Comparison of ENCODE assay signal across 8 cellular contexts in genomic region chr13:26186995-26187394, GRCh38. TPM values are rescaled to one million over a fixed set of nuclear protein-coding genes. Genes with fewer than 3 reads are reported as not detected.
DNase-seq lines count a peak whose midpoint lies in the region; ATAC-seq and TF ChIP-seq lines count a peak whose summit lies in the region.

No MANE protein-coding gene starts in this region.

- no peaks in the 10 kb centered on the region for H3K36me3 ChIP-seq in CD4-positive, CD25-positive, alpha-beta regulatory T cell (ENCODE audit: control insufficient read depth, insufficient read depth, low read length)
- no peaks in the 10 kb centered on the region for H3K36me3 ChIP-seq in neural cell (ENCODE audit: insufficient read depth, low read length)

- H3K9me3 ChIP-seq in CD4-positive, CD25-positive, alpha-beta regulatory T cell (ENCODE audit: control insufficient read depth in 2 of 2, low read length in 2 of 2), result no peaks in the 10 kb centered on the region
- H3K9me3 ChIP-seq in neural cell (ENCODE audit: low read length), result no peaks in the 10 kb centered on the region

- no peaks in the 10 kb centered on the region for H3K36me3 Mint-ChIP-seq in CD4-positive, CD25-positive, alpha-beta regulatory T cell

- peak overlapping the region; percentile 92 to 95 (median 93) for H3K27ac Mint-ChIP-seq in CD4-positive, CD25-positive, alpha-beta regulatory T cell

- no peaks in the 10 kb centered on the region for H3F3A ChIP-seq in neural cell (ENCODE audit: insufficient read depth, low read length, poor library complexity, severe bottlenecking)

- no peaks in the 10 kb centered on the region for H3K27me3 ChIP-seq in CD4-positive, CD25-positive, alpha-beta regulatory T cell (ENCODE audit: control insufficient read depth, insufficient read depth, low read length)
- H3K27me3 ChIP-seq in dorsolateral prefrontal cortex, result no peaks in the 10 kb centered on the region
- H3K27me3 ChIP-seq in neural cell (ENCODE audit: insufficient read depth, low read depth, low read length), result no peaks in the 10 kb centered on the region

- H3K9ac ChIP-seq in neural cell (ENCODE audit: low read length), result no peak overlapping the region

- H3K27me3 Mint-ChIP-seq in CD4-positive, CD25-positive, alpha-beta regulatory T cell, result peaks cover 4% of the 10 kb centered on the region

- DNase-seq in CD4-positive, CD25-positive, alpha-beta regulatory T cell, result peak in 1 of 3 donors; percentile 13
- DNase-seq in NOMO-1 treated with dmso at 0.1 percent for 144 hours (lab: John Stamatoyannopoulos, UW; ENCODE audit: unreplicated experiment), result peak; percentile 1
- DNase-seq in dorsolateral prefrontal cortex, result peak in 1 of 10 donors; percentile 7
- DNase-seq in NCI-H2171 treated with DMSO at 0.1 percent for 48 hours (lab: John Stamatoyannopoulos, UW), result no peak
- no peak for DNase-seq in NCI-H1436 treated with DMSO at 0.1 percent for 48 hours (lab: John Stamatoyannopoulos, UW)
- no peak for DNase-seq in SHP77 (lab: John Stamatoyannopoulos, UW)

- no peaks in the 10 kb centered on the region for H3K79me2 ChIP-seq in neural cell (replicated peaks; ENCODE audit: insufficient read depth, low read length)

- H3K4me1 Mint-ChIP-seq in CD4-positive, CD25-positive, alpha-beta regulatory T cell, result peaks cover 5 to 29% (median 19%) of the 10 kb centered on the region in 4 donors

- no peak overlapping the region for H2AFZ ChIP-seq in neural cell (ENCODE audit: low read depth, low read length)

- TF ChIP-seq RAD21 in neural cell (conservative IDR thresholded peaks at IDR 0.05), result no peak

- intact Hi-C loops in dorsolateral prefrontal cortex (cut with DNase I), result loop anchor here (1.0 to 10.0 kb wide), 7 partner anchors 34 to 748 kb away; partner anchors contain the start of genes CDK8 (in 2 of the 2) and RNF6 (in 1 of the 2)

- no peak for TF ChIP-seq CTCF in dorsolateral prefrontal cortex (IDR thresholded peaks at IDR 0.05 in 54 of 56, conservative IDR thresholded peaks at IDR 0.05 in 2 of 56; ENCODE audit: low read depth in 1 of 56, partially characterized antibody in 56 of 56)
- TF ChIP-seq CTCF in neural cell (IDR thresholded peaks at IDR 0.05; ENCODE audit: poor library complexity, severe bottlenecking), result no peak

- no peaks in the 10 kb centered on the region for H3K9me3 Mint-ChIP-seq in CD4-positive, CD25-positive, alpha-beta regulatory T cell

- no peaks in the 10 kb centered on the region for H4K20me1 ChIP-seq in neural cell (ENCODE audit: insufficient read depth)

- peak overlapping the region; percentile 26 for H3K4me3 ChIP-seq in CD4-positive, CD25-positive, alpha-beta regulatory T cell (ENCODE audit: low read depth, low read length)
- H3K4me3 ChIP-seq in dorsolateral prefrontal cortex (peak overlapping the region; percentile 51 to 84 (median 70)), neural cell (ENCODE audit: low read length) (peak overlapping the region; percentile 46)

- H3K27ac ChIP-seq in CD4-positive, CD25-positive, alpha-beta regulatory T cell (ENCODE audit: insufficient read depth, low read length, poor library complexity, severe bottlenecking), result peak overlapping the region; percentile 81
- H3K27ac ChIP-seq in dorsolateral prefrontal cortex (peak overlapping the region in 43 of 59 donors; percentile 3 to 91 (median 82)), neural cell (ENCODE audit: low read length) (no peak overlapping the region)

- no peak for TF ChIP-seq EP300 in neural cell (conservative IDR thresholded peaks at IDR 0.05; ENCODE audit: poor library complexity, severe bottlenecking)

- peak overlapping the region; percentile 92 to 98 (median 95) for H3K4me3 Mint-ChIP-seq in CD4-positive, CD25-positive, alpha-beta regulatory T cell

- peaks cover 17% of the 10 kb centered on the region for H3K4me1 ChIP-seq in CD4-positive, CD25-positive, alpha-beta regulatory T cell (ENCODE audit: control insufficient read depth, insufficient read depth, low read length, poor library complexity, severe bottlenecking)

- no peaks in the 10 kb centered on the region for H3K9me2 ChIP-seq in neural cell (ENCODE audit: insufficient read depth, low read length)

- no peak for ATAC-seq in CD4-positive, CD25-positive, alpha-beta regulatory T cell (ENCODE audit: low read depth in 2 of 2)
- no peak for ATAC-seq in HG02610 (IDR thresholded peaks at IDR 0.05; ENCODE audit: unreplicated experiment)

- no peak overlapping the region for H3K4me2 ChIP-seq in neural cell (ENCODE audit: low read length)

TF ChIP-seq in neural cell, 6 proteins besides CTCF, POLR2A, EP300 and RAD21:
- no peak for TF ChIP-seq MXI1 (conservative IDR thresholded peaks at IDR 0.05; ENCODE audit: poor library complexity, severe bottlenecking)
- no peak for TF ChIP-seq EZH2 (IDR thresholded peaks at IDR 0.05; ENCODE audit: borderline replicate concordance, insufficient read depth, low read length, poor library complexity, severe bottlenecking)
- no peak for TF ChIP-seq POLR2AphosphoS5 (IDR thresholded peaks at IDR 0.05)
- TF ChIP-seq SMC3 (conservative IDR thresholded peaks at IDR 0.05; ENCODE audit: poor library complexity), result no peak
- no peak for TF ChIP-seq REST (IDR thresholded peaks at IDR 0.05; ENCODE audit: borderline replicate concordance)
- no peak for TF ChIP-seq TAF1 (IDR thresholded peaks at IDR 0.05; ENCODE audit: low read depth)

RNA-seq across cellular contexts. Expression of gene RNF6, which starts 35.1 kb away (rescaled TPM):
- total RNA-seq in CD4-positive, CD25-positive, alpha-beta regulatory T cell, result 45.4 TPM
- polyA plus RNA-seq in CD4-positive, CD25-positive, alpha-beta regulatory T cell, result 10 to 100 TPM; 35.0 to 48.2 (median 42.2) TPM
- 10 to 100 TPM; 25.4 to 76.6 (median 53.5) TPM for total RNA-seq in dorsolateral prefrontal cortex
- 15.2 and 15.8 TPM in 2 replicates for polyA plus RNA-seq in neural cell
- 37.0 and 44.5 TPM in 2 replicates for polyA minus RNA-seq in neural cell
